11 cellular contexts compared by ENCODE assay signal in the genomic region with DNA sequence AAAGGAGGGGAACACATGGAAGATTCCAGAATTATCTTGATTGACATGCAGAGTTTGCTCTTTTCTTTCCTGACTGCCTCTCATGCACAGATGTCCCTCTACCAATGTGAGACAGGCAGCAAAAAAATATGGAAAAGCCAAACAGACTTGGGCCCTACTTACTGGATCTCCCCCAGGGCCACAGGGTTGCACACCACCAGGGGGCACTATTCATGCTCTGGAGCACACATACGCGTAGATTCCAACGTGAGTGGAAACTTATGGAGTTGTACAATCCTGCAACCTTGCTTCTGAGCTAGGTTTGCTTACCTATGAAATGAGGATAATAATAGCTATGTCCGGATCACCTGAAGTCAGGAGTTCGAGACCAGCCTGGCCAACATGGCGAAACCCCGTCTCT.
DNase-seq lines count a peak whose midpoint lies in the region; ATAC-seq and TF ChIP-seq lines count a peak whose summit lies in the region.
"Had no signal": no experiment of that assay in that cellular context is flagged by ENCODE, and none has a peak within 500 bp of the region (broad histone marks: within the 10 kb centered on the region; RNA-seq: fewer than 3 reads in every experiment).

No MANE protein-coding gene starts in this region.

- H3K9me2 ChIP-seq in SK-N-SH: no peaks in the 10 kb centered on the region

- H3K4me1 ChIP-seq in SK-N-SH (ENCODE audit: control insufficient read depth in 1 of 2, insufficient read depth in 2 of 2, low read depth in 1 of 2, low read length in 1 of 2): peaks cover 8 to 11% of the 10 kb centered on the region in 2 experiments; a peak in 2 of 4 replicates
- H3K4me1 ChIP-seq: transverse colon had no signal

- no peaks in the 10 kb centered on the region for H3K9me3 ChIP-seq in SK-N-SH

- H3K9ac ChIP-seq in SK-N-SH: no peak overlapping the region

- no peak overlapping the region for H3K4me3 ChIP-seq in SK-N-SH (ENCODE audit: low read depth in 2 of 2, low read length in 1 of 2)
- H3K4me3 ChIP-seq: transverse colon had no signal

- no peak for TF ChIP-seq EP300 in SK-N-SH (IDR thresholded peaks at IDR 0.05; ENCODE audit: borderline replicate concordance in 1 of 2, low read depth in 1 of 2, low read length in 1 of 2)

- no peaks in the 10 kb centered on the region for H3K79me2 ChIP-seq in SK-N-SH (ENCODE audit: insufficient read depth)

- POLR2A ChIA-PET in SK-N-SH (lab: Yijun Ruan, JAX): no interaction called here

- H4K20me1 ChIP-seq in SK-N-SH (ENCODE audit: insufficient read depth): no peaks in the 10 kb centered on the region

- peaks cover 0 to 6% of the 10 kb centered on the region in 2 experiments for H3K36me3 ChIP-seq in SK-N-SH (replicated peaks in 1 of 2; ENCODE audit: control insufficient read depth in 1 of 2, insufficient read depth in 2 of 2, low read length in 1 of 2)
- H3K36me3 ChIP-seq: transverse colon had no signal

- TF ChIP-seq CTCF in SK-N-SH (IDR thresholded peaks at IDR 0.05): peak; percentile 49

- no peaks in the 10 kb centered on the region for H3K27me3 ChIP-seq in SK-N-SH (ENCODE audit: insufficient read depth)
- H3K27me3 ChIP-seq: transverse colon had no signal

- CTCF ChIA-PET in SK-N-SH (lab: Yijun Ruan, JAX): interaction anchor here (0.7 to 1.3 kb wide), 2 partner anchors 696 to 826 kb away, joined by 3 to 4 read pairs; no protein-coding TSS in a partner anchor

- 0 out of 2 replicates have a peak, but pooled peaks have one; percentile 3 for TF ChIP-seq RAD21 in SK-N-SH (IDR thresholded peaks at IDR 0.05; ENCODE audit: low read length)

- DNase-seq in SK-N-SH (no peak), NCI-H460 (ENCODE audit: extremely low read depth, low read depth) (peak; percentile 16), dermis blood vessel endothelial cell (peak; percentile 48), SKM-1 (lab: John Stamatoyannopoulos, UW; ENCODE audit: unreplicated experiment) (no peak), A172 (ENCODE audit: low spot score) (no peak)
- DNase-seq in stimulated activated CD4-positive, alpha-beta T cell treated with anti-CD3 and anti-CD28 coated beads, Interleukin-1b, Interleukin-23, amount 100 ng/mL, for 24 hours (ENCODE audit: low read depth in 4 of 4, low spot score in 1 of 4): peak in 3 of 4 experiments; percentile 1 to 18 (median 4)
- DNase-seq: activated CD8-positive, alpha-beta memory T cell treated with anti-CD3 and anti-CD28 coated beads, Interleukin-2, amount 50 U/mL, for 4 hours; SHP77; transverse colon had no signal

- H3K4me2 ChIP-seq in SK-N-SH: no peak overlapping the region

- WGBS in SK-N-SH (ENCODE audit: low lambda C conversion rate): 81% methylated on average over 7 of the region's 7 CpGs

- no peak for ATAC-seq in SK-N-SH treated with all-trans-retinoic acid at 6 μM for 48 hours
- no peak for ATAC-seq in GM18907 (IDR thresholded peaks at IDR 0.05; ENCODE audit: unreplicated experiment)

- no peak overlapping the region for H2AFZ ChIP-seq in SK-N-SH (ENCODE audit: low read depth)

- H3K27ac ChIP-seq in SK-N-SH (ENCODE audit: low read depth in 2 of 2, low read length in 1 of 2): no peak overlapping the region
- H3K27ac ChIP-seq: transverse colon had no signal

- no peaks in the 10 kb centered on the region for H3F3A ChIP-seq in SK-N-SH (replicated peaks; ENCODE audit: insufficient read depth)

TF ChIP-seq in SK-N-SH, 30 proteins besides CTCF, POLR2A, EP300 and RAD21:
- TF ChIP-seq TAF1 (IDR thresholded peaks at IDR 0.05; ENCODE audit: borderline replicate concordance, low read depth, low read length) (no peak), FOSL2 (IDR thresholded peaks at IDR 0.05; ENCODE audit: borderline replicate concordance, low read depth) (no peak), IRF3 (IDR thresholded peaks at IDR 0.05; ENCODE audit: low read depth, low read length) (no peak), RFX5 (IDR thresholded peaks at IDR 0.05; ENCODE audit: low read length) (no peak), PBX3 (IDR thresholded peaks at IDR 0.05) (no peak), GABPA (IDR thresholded peaks at IDR 0.05; ENCODE audit: low read depth) (no peak), SMC3 (IDR thresholded peaks at IDR 0.05; ENCODE audit: low read depth, low read length) (no peak; the same call in 1 of the 2 replicates), NRF1 (IDR thresholded peaks at IDR 0.05; ENCODE audit: low read depth, low read length) (no peak), RXRA (IDR thresholded peaks at IDR 0.05; ENCODE audit: borderline replicate concordance, low read depth) (no peak), ELF1 (IDR thresholded peaks at IDR 0.05) (no peak), GATA2 (CRISPR knock-in tag; IDR thresholded peaks at IDR 0.05) (no peak)
- TF ChIP-seq, protein P1, sequence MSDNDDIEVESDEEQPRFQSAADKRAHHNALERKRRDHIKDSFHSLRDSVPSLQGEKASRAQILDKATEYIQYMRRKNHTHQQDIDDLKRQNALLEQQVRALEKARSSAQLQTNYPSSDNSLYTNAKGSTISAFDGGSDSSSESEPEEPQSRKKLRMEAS (IDR thresholded peaks at IDR 0.05; ENCODE audit: low read depth): no peak

TF ChIP-seq in SK-N-SH treated with all-trans-retinoic acid at 6 μM for 48 hours, 23 proteins besides CTCF, POLR2A, EP300 and RAD21:
- TF ChIP-seq POU6F1 (CRISPR knock-in tag; IDR thresholded peaks at IDR 0.05; ENCODE audit: borderline replicate concordance, low read depth) (no peak), ZFP30 (CRISPR knock-in tag; IDR thresholded peaks at IDR 0.05) (no peak), TOX (CRISPR knock-in tag; IDR thresholded peaks at IDR 0.05; ENCODE audit: borderline replicate concordance) (no peak), RARB (CRISPR knock-in tag; IDR thresholded peaks at IDR 0.05) (no peak), ZFP3 (CRISPR knock-in tag; IDR thresholded peaks at IDR 0.05) (no peak)

Comparison
In these comparisons a context has a peak if more than half of its experiments do, and no peak if none do; other contexts are left out.
1. DNase-seq: peak in NCI-H460 (single experiment), dermis blood vessel endothelial cell (single experiment) and stimulated activated CD4-positive, alpha-beta T cell treated with anti-CD3 and anti-CD28 coated beads, Interleukin-1b, Interleukin-23, amount 100 ng/mL, for 24 hours (3 of 4); none in SK-N-SH (single experiment), SKM-1 (single experiment) and A172 (single experiment).